Comparison of ENCODE assay signal across 9 cellular contexts in the genomic region with DNA sequence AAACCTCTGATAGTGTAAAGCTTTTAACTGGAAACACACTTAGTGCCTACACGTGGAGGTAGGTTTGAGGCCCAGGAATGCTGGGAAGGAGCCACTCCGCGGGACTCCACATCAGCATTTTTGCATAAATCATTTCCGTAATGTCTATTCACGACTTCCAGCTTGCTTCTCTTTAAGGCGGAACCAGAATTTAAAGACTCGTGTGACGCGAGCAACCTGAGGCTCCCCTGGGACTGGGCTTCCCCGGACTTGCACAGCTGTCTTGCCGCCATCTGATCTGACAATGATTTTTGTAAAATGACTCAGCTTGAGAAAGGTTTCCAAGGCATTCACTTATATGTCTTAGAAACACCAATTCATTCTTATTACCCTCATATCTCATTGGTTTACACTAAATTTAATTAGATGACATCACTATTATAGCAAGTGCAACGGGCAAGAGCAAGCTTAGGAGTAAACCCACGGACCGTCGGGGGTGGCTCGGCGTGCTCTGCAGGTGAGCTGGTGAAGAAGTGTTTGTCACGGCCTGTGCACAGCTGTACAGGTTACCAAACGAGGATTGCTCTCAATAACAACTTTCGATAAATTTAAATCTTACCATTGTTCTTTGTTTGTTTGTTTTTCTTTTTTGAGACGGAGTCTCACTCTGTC.
DNase-seq lines count a peak whose midpoint lies in the region; ATAC-seq, FAIRE-seq and TF ChIP-seq lines count a peak whose summit lies in the region.
"Had no signal": no experiment of that assay in that cellular context is flagged by ENCODE, and none has a peak within 500 bp of the region (broad histone marks: within the 10 kb centered on the region; RNA-seq: fewer than 3 reads in every experiment).

No MANE protein-coding gene starts in this region.

- H3K79me1 ChIP-seq in mesenchymal stem cell (replicated peaks; ENCODE audit: low read length, poor library complexity, severe bottlenecking): no peaks in the 10 kb centered on the region

- H3K36me3 ChIP-seq in HEK293 (ENCODE audit: control insufficient read depth in 2 of 2, insufficient read depth in 1 of 2, low read length in 2 of 2): no peaks in the 10 kb centered on the region
- no peaks in the 10 kb centered on the region for H3K36me3 ChIP-seq in mesenchymal stem cell (ENCODE audit: control insufficient read depth in 1 of 2, insufficient read depth in 2 of 2, low read depth in 1 of 2, low read length in 2 of 2)

- H3K27ac ChIP-seq in HEK293 (ENCODE audit: extremely low read depth, low read depth, low read length) (no peak overlapping the region), mesenchymal stem cell (ENCODE audit: low read length, poor library complexity, severe bottlenecking) (no peak overlapping the region)

- peak overlapping the region; percentile 3 for H3K4me2 ChIP-seq in mesenchymal stem cell (ENCODE audit: low read length, poor library complexity, severe bottlenecking)

- no peak overlapping the region for H3K9ac ChIP-seq in mesenchymal stem cell (ENCODE audit: low read length)

- H3K4me3 ChIP-seq in HEK293 (ENCODE audit: low read depth, low read length) (no peak overlapping the region), mesenchymal stem cell (ENCODE audit: insufficient read depth in 1 of 2, low read depth in 1 of 2, low read length in 2 of 2) (no peak overlapping the region)

- WGBS in mesenchymal stem cell: 81% methylated on average over 21 of the region's 21 CpGs

- POLR2A ChIA-PET in HEK293 (lab: Yijun Ruan, JAX): no interaction called here

- no peak overlapping the region for H2BK5ac ChIP-seq in mesenchymal stem cell (ENCODE audit: low read depth, low read length, poor library complexity, severe bottlenecking)

- H3K23ac ChIP-seq in mesenchymal stem cell (ENCODE audit: low read length in 2 of 2): no peak overlapping the region

- peaks cover 5 to 11% (median 6%) of the 10 kb centered on the region in 3 donors for H3K27me3 Mint-ChIP-seq in CD14-positive monocyte (ENCODE audit: low read depth in 3 of 3)

- H2BK12ac ChIP-seq in mesenchymal stem cell (ENCODE audit: low read length in 2 of 2): no peak overlapping the region

- no peak overlapping the region for H3K4ac ChIP-seq in mesenchymal stem cell (ENCODE audit: low read depth in 1 of 2, low read length in 2 of 2)

- no peaks in the 10 kb centered on the region for H3K9me3 Mint-ChIP-seq in CD14-positive monocyte

- no peak overlapping the region for H4K8ac ChIP-seq in mesenchymal stem cell (ENCODE audit: low read length)

- H3K18ac ChIP-seq in mesenchymal stem cell (ENCODE audit: low read depth in 1 of 2, low read length in 2 of 2): no peak overlapping the region

- no peak overlapping the region for H2BK120ac ChIP-seq in mesenchymal stem cell (ENCODE audit: low read depth, low read length)

- DNase-seq in LHCN-M2 (ENCODE audit: low read depth): peak; percentile 93
- peak; percentile 59 for DNase-seq in mesenchymal stem cell
- no peak for DNase-seq in frontal cortex (ENCODE audit: low spot score in 2 of 2)
- DNase-seq in HCEC 1CT: no peak
- DNase-seq in SKM-1 treated with dmso at 0.1 percent for 144 hours (lab: John Stamatoyannopoulos, UW; ENCODE audit: unreplicated experiment): no peak
- no peak for DNase-seq in CD14-positive monocyte (ENCODE audit: low spot score)
- DNase-seq: kidney had no signal

- CTCF ChIA-PET in HEK293 (lab: Yijun Ruan, JAX): interaction anchor here (0.6 to 0.7 kb wide), 2 partner anchors 89 to 148 kb away, joined by 3 to 4 read pairs; no protein-coding TSS in a partner anchor

- no peak for TF ChIP-seq CTCF in HEK293 (tag by site-specific recombination; IDR thresholded peaks at IDR 0.05)
- TF ChIP-seq CTCF in CD14-positive monocyte (IDR thresholded peaks at IDR 0.05): no peak

- H3K27ac Mint-ChIP-seq in CD14-positive monocyte: no peak overlapping the region

- no peaks in the 10 kb centered on the region for H3K27me3 ChIP-seq in mesenchymal stem cell (ENCODE audit: control insufficient read depth in 1 of 2, insufficient read depth in 1 of 2, low read length in 2 of 2)

- peak; percentile 84 for ATAC-seq in GM18858 (IDR thresholded peaks at IDR 0.05; ENCODE audit: unreplicated experiment)

- no peak overlapping the region for H2AFZ ChIP-seq in mesenchymal stem cell (ENCODE audit: low read depth, low read length)

- no peak overlapping the region for H2BK15ac ChIP-seq in mesenchymal stem cell (ENCODE audit: low read depth, poor library complexity, severe bottlenecking)

- H4K91ac ChIP-seq in mesenchymal stem cell (ENCODE audit: low read length): no peak overlapping the region

- H3K9me3 ChIP-seq in HEK293 (ENCODE audit: control insufficient read depth, insufficient read depth, low read depth, low read length) (no peaks in the 10 kb centered on the region), mesenchymal stem cell (ENCODE audit: control insufficient read depth, low read length) (no peaks in the 10 kb centered on the region)

- peaks cover 4% of the 10 kb centered on the region for H3K4me1 Mint-ChIP-seq in CD14-positive monocyte

- no peak overlapping the region for H3K4me3 Mint-ChIP-seq in CD14-positive monocyte

- H3K36me3 Mint-ChIP-seq in CD14-positive monocyte: no peaks in the 10 kb centered on the region

- H3K14ac ChIP-seq in mesenchymal stem cell (ENCODE audit: low read length in 2 of 2): no peak overlapping the region

- FAIRE-seq in frontal cortex (lab: Jason Lieb, UNC): no peak
- FAIRE-seq: kidney had no signal

- intact Hi-C loops in CD14-positive monocyte (cut with micrococcal nuclease): no loop called here

- H2AK5ac ChIP-seq in mesenchymal stem cell (ENCODE audit: low read length, severe bottlenecking): no peak overlapping the region

- H3K4me1 ChIP-seq in HEK293 (ENCODE audit: control insufficient read depth, insufficient read depth, low read length) (no peaks in the 10 kb centered on the region), mesenchymal stem cell (ENCODE audit: control insufficient read depth, insufficient read depth, low read depth, low read length) (peaks cover 25% of the 10 kb centered on the region)

TF ChIP-seq in HEK293, 187 proteins besides CTCF, POLR2A, EP300 and RAD21:
- TF ChIP-seq ZNF76 (tag by site-specific recombination; IDR thresholded peaks at IDR 0.05; ENCODE audit: borderline replicate concordance, low read depth) (no peak), WT1 (tag by site-specific recombination; IDR thresholded peaks at IDR 0.05) (peak; percentile 10; the same call in 1 of the 2 replicates)
- TF ChIP-seq, protein P1, sequence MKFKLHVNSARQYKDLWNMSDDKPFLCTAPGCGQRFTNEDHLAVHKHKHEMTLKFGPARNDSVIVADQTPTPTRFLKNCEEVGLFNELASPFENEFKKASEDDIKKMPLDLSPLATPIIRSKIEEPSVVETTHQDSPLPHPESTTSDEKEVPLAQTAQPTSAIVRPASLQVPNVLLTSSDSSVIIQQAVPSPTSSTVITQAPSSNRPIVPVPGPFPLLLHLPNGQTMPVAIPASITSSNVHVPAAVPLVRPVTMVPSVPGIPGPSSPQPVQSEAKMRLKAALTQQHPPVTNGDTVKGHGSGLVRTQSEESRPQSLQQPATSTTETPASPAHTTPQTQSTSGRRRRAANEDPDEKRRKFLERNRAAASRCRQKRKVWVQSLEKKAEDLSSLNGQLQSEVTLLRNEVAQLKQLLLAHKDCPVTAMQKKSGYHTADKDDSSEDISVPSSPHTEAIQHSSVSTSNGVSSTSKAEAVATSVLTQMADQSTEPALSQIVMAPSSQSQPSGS (tag by site-specific recombination; IDR thresholded peaks at IDR 0.05; ENCODE audit: low read depth): peak; percentile 87

Comparison
In these comparisons a context has a peak if more than half of its experiments do, and no peak if none do; other contexts are left out.
1. DNase-seq: peak in LHCN-M2 (single experiment) and mesenchymal stem cell (single experiment); none in frontal cortex (0 of 2), HCEC 1CT (single experiment), SKM-1 treated with dmso at 0.1 percent for 144 hours (single experiment) and CD14-positive monocyte (single experiment).